ENCODE assay signal across 9 cellular contexts in genomic region chr18:35352778-35353177, GRCh38. TPM values are rescaled to one million over a fixed set of nuclear protein-coding genes. Genes with fewer than 3 reads are reported as not detected.
"Had no signal": no experiment of that assay in that cellular context is flagged by ENCODE, and none has a peak within 500 bp of the region (broad histone marks: within the 10 kb centered on the region; RNA-seq: fewer than 3 reads in every experiment).

No MANE protein-coding gene starts in this region.

- H2AFZ ChIP-seq: GM23248 had no signal

- H3K9ac ChIP-seq: GM23248 had no signal

- H3K36me3 Mint-ChIP-seq: IgD-negative memory B cell had no signal

- H3K27ac ChIP-seq: GM23248 had no signal

- H3K4me3 ChIP-seq: GM23248 had no signal

- H3K27ac Mint-ChIP-seq: H9, IgD-negative memory B cell had no signal

- H3K27me3 Mint-ChIP-seq: IgD-negative memory B cell had no signal

- FAIRE-seq: H54, HTR-8/SVneo had no signal

- H3K4me3 Mint-ChIP-seq: H9, IgD-negative memory B cell had no signal

- DNase-seq: GM23248, GOT3, H9, HCEC 1CT, KG1 had no signal

RNA-seq across cellular contexts. Expression of gene ZNF396, which starts 24.4 kb away (rescaled TPM):
- total RNA-seq: HT-29 had no signal
